Comparison of ENCODE assay signal across 1 cellular context in genomic region chr20:46695888-46696287, GRCh38.
A peak's percentile ranks its signal among the peaks of the same experiment; 100 is the strongest.
TF ChIP-seq lines count a peak whose summit lies in the region.

No MANE protein-coding gene starts in this region.

TF ChIP-seq in K562, 482 proteins besides CTCF, POLR2A, EP300 and RAD21:
- TF ChIP-seq FOS (IDR thresholded peaks at IDR 0.05; ENCODE audit: extremely low read depth, insufficient read length): no peak
- TF ChIP-seq TRIM28 (IDR thresholded peaks at IDR 0.05): no peak
- no peak for TF ChIP-seq SRF (CRISPR knock-in tag; IDR thresholded peaks at IDR 0.05)
- peak; percentile 66; the same call in 1 of the 2 replicates for TF ChIP-seq MYNN (IDR thresholded peaks at IDR 0.05)
- no peak for TF ChIP-seq MYNN (CRISPR knock-in tag; IDR thresholded peaks at IDR 0.05)
- TF ChIP-seq NR4A1 (CRISPR knock-in tag; IDR thresholded peaks at IDR 0.05): no peak
- TF ChIP-seq NR4A1 (tag; IDR thresholded peaks at IDR 0.05): no peak
- no peak for TF ChIP-seq NBN (IDR thresholded peaks at IDR 0.05; ENCODE audit: low read depth)
- peak; percentile 64 for TF ChIP-seq RFX1 (IDR thresholded peaks at IDR 0.05)
- TF ChIP-seq SRSF9 (IDR thresholded peaks at IDR 0.05; ENCODE audit: borderline replicate concordance, low read depth, low read length): no peak
- TF ChIP-seq ZNF274 (IDR thresholded peaks at IDR 0.05; ENCODE audit: borderline replicate concordance, low read depth, low read length): no peak
TF ChIP-seq in K562: peak in this region for 2.
